In the genomic region with DNA sequence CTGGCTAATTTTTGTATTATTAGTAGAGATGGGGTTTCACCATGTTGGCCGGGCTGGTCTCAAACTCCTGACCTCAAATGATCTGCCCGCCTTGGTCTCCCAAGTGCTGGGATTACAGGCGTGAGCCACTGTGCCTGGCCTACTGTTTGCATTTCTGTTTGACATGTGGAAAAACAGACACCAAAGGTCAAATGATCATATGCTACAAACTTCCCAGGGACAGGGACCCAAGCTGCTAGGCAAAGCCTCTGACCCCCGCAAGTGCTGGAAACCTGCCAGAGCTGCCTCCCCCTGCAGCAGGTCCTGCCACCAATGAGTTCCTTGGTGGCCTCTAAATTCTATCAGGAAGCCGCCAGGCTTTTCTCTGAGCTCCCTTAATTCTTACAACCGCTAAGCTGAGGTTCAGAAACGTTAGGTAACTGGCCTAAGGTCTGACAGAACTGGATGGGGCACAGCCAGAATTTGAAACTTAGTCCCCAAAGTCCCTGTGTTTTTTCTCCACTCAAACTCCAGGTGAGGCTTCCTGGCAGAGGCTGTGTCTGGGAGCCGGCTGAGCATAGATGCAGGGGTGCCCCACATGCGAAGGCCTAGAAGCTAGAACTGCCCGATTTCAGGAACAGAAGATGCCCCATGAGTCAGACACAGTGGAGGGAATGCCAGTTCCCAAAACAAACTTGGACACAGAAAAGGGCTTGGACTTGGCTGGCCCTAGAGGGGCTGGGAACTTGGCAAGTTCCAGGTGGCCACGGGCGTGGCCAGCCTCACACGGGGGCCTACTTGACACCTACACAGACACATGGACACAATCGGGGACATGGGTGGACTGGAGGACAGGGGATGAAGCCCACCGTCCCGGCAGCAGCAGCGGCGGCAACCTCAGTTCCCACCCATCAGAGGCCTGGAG, we compare ENCODE assay signal across 13 cellular contexts. TPM values are rescaled to one million over a fixed set of nuclear protein-coding genes. Genes with fewer than 3 reads are reported as not detected.
DNase-seq lines count a peak whose midpoint lies in the region; ATAC-seq, FAIRE-seq and TF ChIP-seq lines count a peak whose summit lies in the region.
"Had no signal": no experiment of that assay in that cellular context is flagged by ENCODE, and none has a peak within 500 bp of the region (broad histone marks: within the 10 kb centered on the region; RNA-seq: fewer than 3 reads in every experiment).

No MANE protein-coding gene starts in this region.

- H3K9me1 ChIP-seq in IMR-90 (ENCODE audit: insufficient read depth, low read length), result peaks cover 47% of the 10 kb centered on the region

- H4K20me1 ChIP-seq in IMR-90 (ENCODE audit: insufficient read depth, low read length) (peaks cover 98% of the 10 kb centered on the region), HepG2 (ENCODE audit: insufficient read depth, low read length) (peaks cover 83% of the 10 kb centered on the region)

- no peak overlapping the region for H3K4me3 ChIP-seq in IMR-90 (ENCODE audit: insufficient read depth, low read depth, low read length)
- peak overlapping the region in 1 of 3 donors; percentile 8 for H3K4me3 ChIP-seq in breast epithelium
- peak overlapping the region in 1 of 3 experiments; percentile 30; a peak in 2 of 6 replicates for H3K4me3 ChIP-seq in HepG2 (replicated peaks in 1 of 3; ENCODE audit: insufficient read depth in 1 of 3, low read depth in 2 of 3, low read length in 3 of 3)
- H3K4me3 ChIP-seq in subcutaneous abdominal adipose tissue (ENCODE audit: low read depth in 1 of 5, low read length in 5 of 5), result peak overlapping the region in 1 of 5 donors; percentile 13

- peaks cover 0 to 64% of the 10 kb centered on the region in 2 experiments; a peak in 2 of 4 replicates for H3K79me1 ChIP-seq in IMR-90 (ENCODE audit: low read depth in 1 of 2, low read length in 2 of 2)

- no peak overlapping the region for H3K18ac ChIP-seq in IMR-90 (ENCODE audit: low read depth, low read length)

- H3K9ac ChIP-seq in IMR-90 (ENCODE audit: low read depth, low read length), result no peak overlapping the region
- no peak overlapping the region for H3K9ac ChIP-seq in HepG2 (ENCODE audit: insufficient read depth, low read depth, low read length)
- H3K9ac ChIP-seq in subcutaneous abdominal adipose tissue (ENCODE audit: low read length in 5 of 5), result peak overlapping the region in 2 of 5 donors; percentile 7 to 56

- H3K4ac ChIP-seq in IMR-90 (ENCODE audit: low read depth, low read length), result peak overlapping the region; percentile 16; the same call in 1 of the 2 replicates

- H3K27ac ChIP-seq in IMR-90 (ENCODE audit: insufficient read depth, low read length) (peak overlapping the region; percentile 12; the same call in 1 of the 2 replicates), breast epithelium (peak overlapping the region; percentile 97 to 98), HepG2 (ENCODE audit: extremely low read length, insufficient read depth, low read length) (peak overlapping the region; percentile 72), subcutaneous abdominal adipose tissue (ENCODE audit: low read depth, low read length) (peak overlapping the region; percentile 80)

- H3K27me3 ChIP-seq in IMR-90 (ENCODE audit: control insufficient read depth, insufficient read depth, low read length) (no peaks in the 10 kb centered on the region), breast epithelium (no peaks in the 10 kb centered on the region), HepG2 (ENCODE audit: control insufficient read depth in 1 of 2, insufficient read depth in 2 of 2, low read length in 2 of 2) (no peaks in the 10 kb centered on the region), subcutaneous abdominal adipose tissue (ENCODE audit: control insufficient read depth in 5 of 5, insufficient read depth in 4 of 5, low read length in 5 of 5) (no peaks in the 10 kb centered on the region)

- dilution Hi-C loops in IMR-90 (cut with HindIII; ENCODE audit: low sequenced_read_pairs, unreplicated experiment), result no loop called here

- TF ChIP-seq CTCF in IMR-90 (conservative IDR thresholded peaks at IDR 0.05; ENCODE audit: low read depth, low read length) (no peak), breast epithelium (IDR thresholded peaks at IDR 0.05) (no peak), HepG2 (CRISPR knock-in tag; IDR thresholded peaks at IDR 0.05) (no peak)

- ATAC-seq in IMR-90 (ENCODE audit: low read depth) (no peak), HepG2 (peak; percentile 89), HG03135 (IDR thresholded peaks at IDR 0.05; ENCODE audit: unreplicated experiment) (no peak)
- ATAC-seq: HCT116 had no signal

- H2AK5ac ChIP-seq in IMR-90 (ENCODE audit: low read depth, low read length), result 0 out of 2 replicates have a peak overlapping the region, but pooled peaks have one; percentile 51

- TF ChIP-seq RAD21 in IMR-90 (IDR thresholded peaks at IDR 0.05; ENCODE audit: low read length), result no peak
- no peak for TF ChIP-seq RAD21 in HepG2 (CRISPR knock-in tag; IDR thresholded peaks at IDR 0.05)

- no peak overlapping the region for H2AFZ ChIP-seq in IMR-90 (replicated peaks; ENCODE audit: low read length, poor library complexity)
- no peak overlapping the region for H2AFZ ChIP-seq in HepG2 (ENCODE audit: low read length)

- in situ Hi-C loops in IMR-90 (cut with MboI; ENCODE audit: low sequenced_read_pairs) (no loop called here), HepG2 (cut with HindIII; ENCODE audit: extremely low pct_ligation_motif_present, low pct_unique_long_range_greater_than_20kb) (no loop called here)

- H3K56ac ChIP-seq in IMR-90 (ENCODE audit: extremely low read depth, insufficient read depth, low read length), result no peak overlapping the region

- POLR2A ChIA-PET in IMR-90 (lab: Charles Lee; ENCODE audit: unreplicated experiment), result no interaction called here
- POLR2A ChIA-PET in HepG2 (lab: Yijun Ruan, JAX), result interaction anchor here (1.5 to 2.3 kb wide), 2 partner anchors 8 to 26 kb away, joined by 4 to 13 read pairs; no protein-coding TSS in a partner anchor

- no peak overlapping the region for H4K8ac ChIP-seq in IMR-90 (ENCODE audit: low read depth in 2 of 2, low read length in 2 of 2)

- H3K79me2 ChIP-seq in HepG2 (ENCODE audit: insufficient read depth, low read length), result peaks cover 92% of the 10 kb centered on the region

- H3K36me3 ChIP-seq in IMR-90 (ENCODE audit: control insufficient read depth, insufficient read depth, low read length), result peaks cover 46% of the 10 kb centered on the region
- H3K36me3 ChIP-seq in breast epithelium, result no peaks in the 10 kb centered on the region
- H3K36me3 ChIP-seq in HepG2 (replicated peaks in 1 of 2; ENCODE audit: control insufficient read depth in 1 of 2, insufficient read depth in 2 of 2, low read length in 2 of 2), result peaks cover 10 to 34% of the 10 kb centered on the region in 2 experiments
- H3K36me3 ChIP-seq in subcutaneous abdominal adipose tissue (ENCODE audit: control insufficient read depth in 5 of 5, insufficient read depth in 5 of 5, low read length in 5 of 5), result peaks cover 0 to 35% (median 29%) of the 10 kb centered on the region in 5 donors

- no peak overlapping the region; the same call in 1 of the 2 replicates for H2BK20ac ChIP-seq in IMR-90 (ENCODE audit: low read depth, low read length)

- H3K14ac ChIP-seq in IMR-90 (replicated peaks; ENCODE audit: low read depth, low read length), result 0 out of 2 replicates have a peak overlapping the region, but pooled peaks have one; percentile 29

- H4K91ac ChIP-seq in IMR-90 (ENCODE audit: insufficient read depth, low read depth, low read length), result no peak overlapping the region; the same call in 1 of the 2 replicates

- CTCF ChIA-PET in IMR-90 (lab: Yijun Ruan, JAX) (no interaction called here), HepG2 (lab: Yijun Ruan, JAX; ENCODE audit: low intra/inter-chr PET ratio, low total read pairs) (no interaction called here)

- H3K23ac ChIP-seq in IMR-90 (ENCODE audit: low read depth, low read length), result 0 out of 2 replicates have a peak overlapping the region, but pooled peaks have one; percentile 65

- intact Hi-C loops in IMR-90 (cut with micrococcal nuclease), result no loop called here
- intact Hi-C loops in breast epithelium (cut with DNase I; ENCODE audit: low total_unique reads), result loop anchor here (10.0 kb wide), 1 partner anchor 105 kb away; a partner anchor contains a TSS
- intact Hi-C loops in HepG2 (cut with micrococcal nuclease; ENCODE audit: unreplicated experiment), result no loop called here

- TF ChIP-seq POLR2A in IMR-90 (IDR thresholded peaks at IDR 0.05; ENCODE audit: low read depth, low read length) (no peak), breast epithelium (IDR thresholded peaks at IDR 0.05) (no peak), HepG2 (IDR thresholded peaks at IDR 0.05; ENCODE audit: insufficient read depth in 1 of 2, low read depth in 2 of 2, low read length in 2 of 2) (no peak)

- 70% methylated on average over 10 of the region's 18 CpGs; no CpG with 5 or more reads in 1 of the 2 experiments for WGBS in IMR-90 (ENCODE audit: extremely low coverage in 2 of 2, insufficient read length in 1 of 2), 2 experiments
- 12% methylated on average over 14 of the region's 18 CpGs for WGBS in HepG2 (ENCODE audit: low lambda C conversion rate)

- no peak overlapping the region for H3K4me2 ChIP-seq in IMR-90 (ENCODE audit: low read depth, low read length)
- peak overlapping the region; percentile 46 for H3K4me2 ChIP-seq in HepG2 (ENCODE audit: low read depth, low read length)

- H2AK9ac ChIP-seq in IMR-90 (replicated peaks; ENCODE audit: low read depth, low read length, poor library complexity), result peak overlapping the region; percentile 65

- peak; percentile 33 to 44; a peak in 2 of 4 replicates for TF ChIP-seq EP300 in HepG2 (IDR thresholded peaks at IDR 0.05; ENCODE audit: low read depth in 2 of 2, low read length in 2 of 2)
- TF ChIP-seq EP300 in HepG2 (CRISPR knock-in tag; IDR thresholded peaks at IDR 0.05; ENCODE audit: borderline replicate concordance), result peak; percentile 42; the same call in 1 of the 2 replicates

- no peak overlapping the region for H2BK120ac ChIP-seq in IMR-90 (ENCODE audit: low read depth, low read length)

- H3K9me3 ChIP-seq in IMR-90 (ENCODE audit: control insufficient read depth, insufficient read depth, low read length) (no peaks in the 10 kb centered on the region), breast epithelium (no peaks in the 10 kb centered on the region), HepG2 (ENCODE audit: low read length) (no peaks in the 10 kb centered on the region), subcutaneous abdominal adipose tissue (ENCODE audit: control insufficient read depth in 5 of 5, low read length in 5 of 5) (no peaks in the 10 kb centered on the region)

- H2BK5ac ChIP-seq in IMR-90 (ENCODE audit: low read depth, low read length, poor library complexity, severe bottlenecking), result peak overlapping the region; percentile 67

- FAIRE-seq in HepG2 (lab: Jason Lieb, UNC), result peak; percentile 98

- BruUV-seq in IMR-90 (replicated peaks; lab: Mats Ljungman, UMichigan) (no TSS peak), HepG2 (replicated peaks; lab: Mats Ljungman, UMichigan) (no TSS peak)

- H4K5ac ChIP-seq in IMR-90 (ENCODE audit: low read depth, low read length), result no peak overlapping the region

- no peak overlapping the region for H2BK15ac ChIP-seq in IMR-90 (ENCODE audit: low read depth, low read length)

- no peak for DNase-seq in IMR-90
- no peak for DNase-seq in breast epithelium (ENCODE audit: low spot score in 2 of 2)
- DNase-seq in HepG2 (ENCODE audit: low spot score), result peak; percentile 94
- DNase-seq in activated gamma-delta T cell (lab: John Stamatoyannopoulos, UW), result no peak
- no peak for DNase-seq in iPS-NIHi11 (ENCODE audit: low spot score)
- no peak for DNase-seq in NCI-H510A treated with DMSO at 0.1 percent for 48 hours (lab: John Stamatoyannopoulos, UW)
- DNase-seq: activated CD4-positive, alpha-beta T cell treated with anti-CD3 and anti-CD28 coated beads, Interleukin-2, amount 10 ng/mL, durations not matched to agents 24 days and 14 days; NCI-H1694; RPMI8226; stimulated activated CD8-positive, alpha-beta memory T cell treated with anti-CD3 and anti-CD28 coated beads, Interleukin-4, amount 100 ng/mL, for 48 hours had no signal

- peaks cover 53% of the 10 kb centered on the region for H3K4me1 ChIP-seq in IMR-90 (ENCODE audit: control insufficient read depth, insufficient read depth, low read length)
- peaks cover 24 to 56% of the 10 kb centered on the region in 2 donors for H3K4me1 ChIP-seq in breast epithelium
- peaks cover 73% of the 10 kb centered on the region for H3K4me1 ChIP-seq in HepG2 (ENCODE audit: insufficient read depth, low read length)
- H3K4me1 ChIP-seq in subcutaneous abdominal adipose tissue (ENCODE audit: control insufficient read depth in 5 of 5, insufficient read depth in 5 of 5, low read length in 5 of 5), result peaks cover 33 to 87% (median 82%) of the 10 kb centered on the region in 5 donors

RNA-seq across cellular contexts. Expression of a gene that starts 7.4 kb away (rescaled TPM):
- total RNA-seq in IMR-90 (2012; rRNA removed) (114 and 116 TPM in 2 replicates), breast epithelium (100 to 1,000 TPM in 2 of 3 donors, 10 to 100 TPM in 1; 83.0 to 147 (median 117) TPM), HepG2 (2016; rRNA removed; fragmentation: Illumina TruSeq; extraction: Trizol) (19.8 and 34.7 TPM in 2 replicates)
- polyA plus RNA-seq in IMR-90 (2012; rRNA removed) (270 and 276 TPM in 2 replicates), HepG2 (2011; rRNA removed) (129 and 152 TPM in 2 replicates)
- 125 and 248 TPM in 2 replicates for polyA plus RNA-seq in IMR-90 (2012; cell fraction: cytosol; rRNA removed)
- polyA plus RNA-seq in IMR-90 (2012; cell fraction: nucleus; rRNA removed; ENCODE audit: low replicate concordance), result 504 and 679 TPM in 2 replicates
- 34.0 and 36.2 TPM in 2 replicates for total RNA-seq in HepG2 (2016; cell fraction: cytosol; rRNA removed; fragmentation: Illumina TruSeq; extraction: Trizol; ENCODE audit: low read depth)
- 18.0 and 33.5 TPM in 2 replicates for total RNA-seq in HepG2 (2016; cell fraction: insoluble cytoplasmic fraction; rRNA removed; fragmentation: Illumina TruSeq; extraction: Trizol)
- 53.9 and 59.1 TPM in 2 replicates for total RNA-seq in HepG2 (2016; cell fraction: membrane; rRNA removed; fragmentation: Illumina TruSeq; extraction: Trizol)
- 30.6 and 34.3 TPM in 2 replicates for total RNA-seq in HepG2 (2016; cell fraction: nucleus; rRNA removed; fragmentation: Illumina TruSeq; extraction: Trizol)
- polyA plus RNA-seq in HepG2 (2011; cell fraction: cytosol; rRNA removed), result 93.4 and 108 TPM in 2 replicates
- polyA plus RNA-seq in HepG2 (2011; cell fraction: nucleus; rRNA removed), result 285 and 291 TPM in 2 replicates
- 60.9 and 83.8 TPM in 2 replicates for polyA plus RNA-seq in HepG2 (2012)
- polyA plus RNA-seq in HepG2 (2016; cell fraction: cytosol; fragmentation: Illumina TruSeq; extraction: Trizol; ENCODE audit: low read depth), result 40.2 and 42.9 TPM in 2 replicates
- 27.5 and 37.1 TPM in 2 replicates for polyA plus RNA-seq in HepG2 (2016; cell fraction: insoluble cytoplasmic fraction; fragmentation: Illumina TruSeq; extraction: Trizol; ENCODE audit: low read depth)
- polyA plus RNA-seq in HepG2 (2016; cell fraction: membrane; fragmentation: Illumina TruSeq; extraction: Trizol; ENCODE audit: low read depth), result 58.9 and 59.0 TPM in 2 replicates
- polyA plus RNA-seq in HepG2 (2016; cell fraction: nucleus; fragmentation: Illumina TruSeq; extraction: Trizol; ENCODE audit: insufficient read depth, low read depth), result 67.4 and 77.3 TPM in 2 replicates
- polyA minus RNA-seq in HepG2 (2011; rRNA and poly(A)+ RNA removed; ENCODE audit: low replicate concordance), result 116 and 242 TPM in 2 replicates
- 54.0 and 54.3 TPM in 2 replicates for polyA minus RNA-seq in HepG2 (2011; cell fraction: cytosol; rRNA and poly(A)+ RNA removed)
- polyA minus RNA-seq in HepG2 (2011; cell fraction: nucleus; rRNA and poly(A)+ RNA removed), result 69.5 and 90.5 TPM in 2 replicates

RNA-seq across cellular contexts. Expression of a gene that starts 37.1 kb away (rescaled TPM):
- 9.1 and 9.2 TPM in 2 replicates for total RNA-seq in IMR-90 (2012; rRNA removed)
- polyA plus RNA-seq in IMR-90 (2012; rRNA removed), result 81.1 and 87.5 TPM in 2 replicates
- polyA plus RNA-seq in IMR-90 (2012; cell fraction: cytosol; rRNA removed), result 40.0 and 98.4 TPM in 2 replicates
- 132 and 272 TPM in 2 replicates for polyA plus RNA-seq in IMR-90 (2012; cell fraction: nucleus; rRNA removed; ENCODE audit: low replicate concordance)
- total RNA-seq in breast epithelium, result 10 to 100 TPM; 30.6 to 49.5 (median 42.4) TPM
- 11.8 and 15.9 TPM in 2 replicates for total RNA-seq in HepG2 (2016; rRNA removed; fragmentation: Illumina TruSeq; extraction: Trizol)
- total RNA-seq in HepG2 (2016; cell fraction: cytosol; rRNA removed; fragmentation: Illumina TruSeq; extraction: Trizol; ENCODE audit: low read depth), result 12.8 and 13.5 TPM in 2 replicates
- total RNA-seq in HepG2 (2016; cell fraction: insoluble cytoplasmic fraction; rRNA removed; fragmentation: Illumina TruSeq; extraction: Trizol), result 10.2 and 15.3 TPM in 2 replicates
- 32.8 and 33.3 TPM in 2 replicates for total RNA-seq in HepG2 (2016; cell fraction: membrane; rRNA removed; fragmentation: Illumina TruSeq; extraction: Trizol)
- total RNA-seq in HepG2 (2016; cell fraction: nucleus; rRNA removed; fragmentation: Illumina TruSeq; extraction: Trizol), result 12.9 and 16.5 TPM in 2 replicates
- 16.0 and 16.4 TPM in 2 replicates for polyA plus RNA-seq in HepG2 (2011; rRNA removed)
- polyA plus RNA-seq in HepG2 (2011; cell fraction: cytosol; rRNA removed), result 13.7 and 14.0 TPM in 2 replicates
- polyA plus RNA-seq in HepG2 (2011; cell fraction: nucleus; rRNA removed), result 33.2 and 36.0 TPM in 2 replicates
- polyA plus RNA-seq in HepG2 (2012), result 18.5 and 26.5 TPM in 2 replicates
- 13.7 and 14.5 TPM in 2 replicates for polyA plus RNA-seq in HepG2 (2016; cell fraction: cytosol; fragmentation: Illumina TruSeq; extraction: Trizol; ENCODE audit: low read depth)
- 14.5 and 19.7 TPM in 2 replicates for polyA plus RNA-seq in HepG2 (2016; cell fraction: insoluble cytoplasmic fraction; fragmentation: Illumina TruSeq; extraction: Trizol; ENCODE audit: low read depth)
- 34.1 and 39.3 TPM in 2 replicates for polyA plus RNA-seq in HepG2 (2016; cell fraction: membrane; fragmentation: Illumina TruSeq; extraction: Trizol; ENCODE audit: low read depth)
- polyA plus RNA-seq in HepG2 (2016; cell fraction: nucleus; fragmentation: Illumina TruSeq; extraction: Trizol; ENCODE audit: insufficient read depth, low read depth), result 38.4 and 41.0 TPM in 2 replicates
- 21.0 and 37.7 TPM in 2 replicates for polyA minus RNA-seq in HepG2 (2011; rRNA and poly(A)+ RNA removed; ENCODE audit: low replicate concordance)
- polyA minus RNA-seq in HepG2 (2011; cell fraction: cytosol; rRNA and poly(A)+ RNA removed), result 18.8 and 20.9 TPM in 2 replicates
- 8.7 and 10.9 TPM in 2 replicates for polyA minus RNA-seq in HepG2 (2011; cell fraction: nucleus; rRNA and poly(A)+ RNA removed)

Comparison
In these comparisons a context has a peak if more than half of its experiments do, and no peak if none do; other contexts are left out.
1. H3K27ac ChIP-seq: peak in every context shown above with its lines; median percentile 98 in breast epithelium; 80 in subcutaneous abdominal adipose tissue; 72 in HepG2; 12 in IMR-90.